In genomic region chr3:195269375-195270078, GRCh38 we compare ENCODE assay signal across 8 cellular contexts. TPM values are rescaled to one million over a fixed set of nuclear protein-coding genes. Genes with fewer than 3 reads are reported as not detected.
DNase-seq lines count a peak whose midpoint lies in the region; ATAC-seq and TF ChIP-seq lines count a peak whose summit lies in the region.

No MANE protein-coding gene starts in this region.

- intact Hi-C loops in Right ventricle myocardium inferior (cut with DNase I): loop anchor here (2.0 to 10.0 kb wide), 2 partner anchors 173 to 485 kb away; partner anchors contain the start of gene ACAP2
- intact Hi-C loops in Right ventricle myocardium superior (cut with DNase I): no loop called here
- intact Hi-C loops in activated B cell treated with CpG ODN at 0.5 μM for 24 hours (cut with micrococcal nuclease): loop anchor here (2.0 to 5.0 kb wide), 2 partner anchors 501 to 782 kb away; partner anchors contain the start of gene ATP13A3

- H3K27ac Mint-ChIP-seq in activated B cell treated with CpG ODN at 0.5 μM for 24 hours (no peak overlapping the region), immature natural killer cell (peak overlapping the region in 4 of 6 donors; percentile 57 to 77 (median 64)), type B pancreatic cell (peak overlapping the region; percentile 51)

- no peak for TF ChIP-seq CTCF in activated B cell treated with CpG ODN at 0.5 μM for 24 hours (IDR thresholded peaks at IDR 0.05)
- no peak for TF ChIP-seq CTCF in type B pancreatic cell (conservative IDR thresholded peaks at IDR 0.05)

- DNase-seq in Right ventricle myocardium inferior (ENCODE audit: missing footprints) (peak; percentile 39), Right ventricle myocardium superior (no peak), activated B cell treated with CpG ODN at 0.5 μM for 24 hours (no peak), immature natural killer cell (no peak), type B pancreatic cell (ENCODE audit: extremely low spot score, unreplicated experiment) (no peak), NCI-H2171 treated with DMSO at 0.1 percent for 48 hours (lab: John Stamatoyannopoulos, UW) (no peak)
- DNase-seq in stimulated activated CD4-positive, alpha-beta T cell treated with anti-CD3 and anti-CD28 coated beads, Interleukin-2, amount 100 ng/mL, for 48 hours: no peak

- H3K27me3 Mint-ChIP-seq in activated B cell treated with CpG ODN at 0.5 μM for 24 hours (no peaks in the 10 kb centered on the region), immature natural killer cell (ENCODE audit: low read depth in 3 of 3) (peaks cover 2 to 3% (median 2%) of the 10 kb centered on the region in 3 donors), type B pancreatic cell (no peaks in the 10 kb centered on the region)

- ATAC-seq in Right ventricle myocardium inferior (no peak), Right ventricle myocardium superior (ENCODE audit: poor library complexity) (no peak), activated B cell treated with CpG ODN at 0.5 μM for 24 hours (ENCODE audit: low read depth) (no peak), HG02798 (IDR thresholded peaks at IDR 0.05; ENCODE audit: poor library complexity, unreplicated experiment) (no peak)

- H3K36me3 Mint-ChIP-seq in activated B cell treated with CpG ODN at 0.5 μM for 24 hours (ENCODE audit: low read depth): no peaks in the 10 kb centered on the region
- H3K36me3 Mint-ChIP-seq in immature natural killer cell: peaks cover 0 to 4% (median 0%) of the 10 kb centered on the region in 3 donors
- H3K36me3 Mint-ChIP-seq in type B pancreatic cell: peaks cover 12% of the 10 kb centered on the region

- H3K4me1 Mint-ChIP-seq in activated B cell treated with CpG ODN at 0.5 μM for 24 hours (peaks cover 20% of the 10 kb centered on the region), immature natural killer cell (peaks cover 24 to 32% of the 10 kb centered on the region in 2 donors), type B pancreatic cell (ENCODE audit: unreplicated experiment) (peaks cover 25% of the 10 kb centered on the region)

- CTCF ChIA-PET in activated B cell treated with CpG ODN at 0.5 μM for 24 hours (lab: Charles Lee): interaction anchor here (0.6 to 3.4 kb wide), 11 partner anchors 25 to 598 kb away, joined by 3 to 70 read pairs (median 4); partner anchors contain the start of gene LSG1

- H3K4me3 Mint-ChIP-seq in activated B cell treated with CpG ODN at 0.5 μM for 24 hours: peak overlapping the region; percentile 84
- peak overlapping the region; percentile 80 to 86 (median 82) for H3K4me3 Mint-ChIP-seq in immature natural killer cell
- peak overlapping the region; percentile 91 for H3K4me3 Mint-ChIP-seq in type B pancreatic cell

- POLR2A ChIA-PET in activated B cell treated with CpG ODN at 0.5 μM for 24 hours (lab: Charles Lee): interaction anchor here (0.6 to 3.7 kb wide), 10 partner anchors 9 to 677 kb away, joined by 3 to 29 read pairs (median 6); partner anchors contain the start of genes ACAP2, LSG1 and PPP1R2

- H3K9me3 Mint-ChIP-seq in activated B cell treated with CpG ODN at 0.5 μM for 24 hours: no peaks in the 10 kb centered on the region
- no peaks in the 10 kb centered on the region for H3K9me3 Mint-ChIP-seq in immature natural killer cell
- H3K9me3 Mint-ChIP-seq in type B pancreatic cell: no peaks in the 10 kb centered on the region

RNA-seq across cellular contexts. Expression of gene XXYLT1, which starts 1.4 kb away (rescaled TPM):
- total RNA-seq in Right ventricle myocardium inferior (2.7 TPM), Right ventricle myocardium superior (2.6 TPM), activated B cell treated with CpG ODN at 0.5 μM for 24 hours (7.6 and 7.9 TPM in 2 replicates), type B pancreatic cell (ENCODE audit: low replicate concordance) (10.4 and 27.0 TPM in 2 replicates)
- polyA plus RNA-seq in immature natural killer cell: 10 to 100 TPM in 1 of 3 donors, 1 to 10 TPM in 2; 5.3 to 15.7 (median 5.6) TPM
